ENCODE assay signal across 8 cellular contexts in genomic region chr2:158191569-158191968, GRCh38.
DNase-seq lines count a peak whose midpoint lies in the region; ATAC-seq and TF ChIP-seq lines count a peak whose summit lies in the region.

No MANE protein-coding gene starts in this region.

- intact Hi-C loops in left ventricle myocardium inferior (cut with micrococcal nuclease) (no loop called here), left ventricle myocardium superior (cut with micrococcal nuclease) (no loop called here), mammary epithelial cell (cut with micrococcal nuclease) (no loop called here), upper lobe of right lung (cut with DNase I) (no loop called here)

- in situ Hi-C loops in mammary epithelial cell (cut with MboI; ENCODE audit: low sequenced_read_pairs in 2 of 2), result no loop called here

- dilution Hi-C loops in mammary epithelial cell (cut with HindIII; ENCODE audit: low sequenced_read_pairs), result no loop called here

- H3K9me3 ChIP-seq in left ventricle myocardium inferior (replicated peaks) (no peaks in the 10 kb centered on the region), mammary epithelial cell (replicated peaks; ENCODE audit: insufficient read depth, low read length) (no peaks in the 10 kb centered on the region), upper lobe of right lung (no peaks in the 10 kb centered on the region)

- no peak for ATAC-seq in left ventricle myocardium superior
- ATAC-seq in HG03108 (IDR thresholded peaks at IDR 0.05; ENCODE audit: unreplicated experiment), result peak; percentile 19
- no peak for ATAC-seq in upper lobe of right lung

- H3K27me3 ChIP-seq in left ventricle myocardium inferior (ENCODE audit: low read depth) (no peaks in the 10 kb centered on the region), mammary epithelial cell (ENCODE audit: insufficient read depth, low read length) (peaks cover 2% of the 10 kb centered on the region), upper lobe of right lung (no peaks in the 10 kb centered on the region)

- H3K4me3 ChIP-seq in left ventricle myocardium inferior (peak overlapping the region; percentile 36), mammary epithelial cell (replicated peaks in 1 of 3; ENCODE audit: insufficient read depth in 1 of 3, low read depth in 2 of 3, low read length in 3 of 3) (no peak overlapping the region), upper lobe of right lung (peak overlapping the region; percentile 31)

- H3K36me3 ChIP-seq in left ventricle myocardium inferior (no peaks in the 10 kb centered on the region), mammary epithelial cell (ENCODE audit: insufficient read depth, low read length) (no peaks in the 10 kb centered on the region), upper lobe of right lung (no peaks in the 10 kb centered on the region)

- peak overlapping the region; percentile 47 for H3K27ac ChIP-seq in left ventricle myocardium inferior (replicated peaks)
- H3K27ac ChIP-seq in mammary epithelial cell (ENCODE audit: insufficient read depth, low read depth, low read length), result no peak overlapping the region
- peak overlapping the region; percentile 38 for H3K27ac ChIP-seq in upper lobe of right lung

- peak overlapping the region; percentile 7 for H2AFZ ChIP-seq in mammary epithelial cell (ENCODE audit: low read depth, low read length)

- H3K9ac ChIP-seq in mammary epithelial cell (ENCODE audit: insufficient read depth, low read length), result no peak overlapping the region

- no peaks in the 10 kb centered on the region for H3K79me2 ChIP-seq in mammary epithelial cell (ENCODE audit: insufficient read depth, low read length)

- TF ChIP-seq CTCF in left ventricle myocardium inferior (IDR thresholded peaks at IDR 0.05; ENCODE audit: borderline replicate concordance) (no peak), mammary epithelial cell (conservative IDR thresholded peaks at IDR 0.05 in 1 of 2, IDR thresholded peaks at IDR 0.05 in 1 of 2; ENCODE audit: extremely low read depth in 1 of 2, insufficient read depth in 1 of 2, low read depth in 1 of 2, low read length in 2 of 2) (no peak), upper lobe of right lung (IDR thresholded peaks at IDR 0.05) (no peak)

- DNase-seq in left ventricle myocardium inferior, result no peak
- DNase-seq in left ventricle myocardium superior, result no peak
- no peak for DNase-seq in mammary epithelial cell
- no peak for DNase-seq in upper lobe of right lung
- no peak for DNase-seq in HUDEP-2 (lab: John Stamatoyannopoulos, UW; ENCODE audit: unreplicated experiment in 76 of 76)
- no peak for DNase-seq in activated CD4-positive, CD25-positive, alpha-beta regulatory T cell (lab: John Stamatoyannopoulos, UW)
- DNase-seq in T1000 (lab: John Stamatoyannopoulos, UW), result no peak

- CTCF ChIA-PET in mammary epithelial cell (lab: Charles Lee; ENCODE audit: low non-redundant PET), result no interaction called here

- peak overlapping the region; percentile 41 for H3K4me2 ChIP-seq in mammary epithelial cell (ENCODE audit: insufficient read depth, low read depth, low read length)

- no TSS peak for BruUV-seq in mammary epithelial cell (replicated peaks; lab: Mats Ljungman, UMichigan)

- WGBS in mammary epithelial cell (ENCODE audit: low coverage, missing lambda C conversion rate), result 25% methylated on average over 2 of the region's 2 CpGs

- H3K4me1 ChIP-seq in left ventricle myocardium inferior, result peaks cover 8% of the 10 kb centered on the region
- no peaks in the 10 kb centered on the region for H3K4me1 ChIP-seq in mammary epithelial cell (ENCODE audit: insufficient read depth, low read length)
- H3K4me1 ChIP-seq in upper lobe of right lung, result no peaks in the 10 kb centered on the region

- H4K20me1 ChIP-seq in mammary epithelial cell (ENCODE audit: insufficient read depth, low read length), result no peaks in the 10 kb centered on the region

Comparison
In these comparisons a context has a peak if more than half of its experiments do, and no peak if none do; other contexts are left out.
1. H3K4me3 ChIP-seq: peak in left ventricle myocardium inferior (single experiment) and upper lobe of right lung (single experiment); none in mammary epithelial cell (0 of 3).